8 cellular contexts compared by ENCODE assay signal in genomic region chr12:53501615-53502181, GRCh38. TPM values are rescaled to one million over a fixed set of nuclear protein-coding genes. Genes with fewer than 3 reads are reported as not detected.
DNase-seq lines count a peak whose midpoint lies in the region; ATAC-seq, FAIRE-seq and TF ChIP-seq lines count a peak whose summit lies in the region.

No MANE protein-coding gene starts in this region.

- H3K4ac ChIP-seq in IMR-90 (ENCODE audit: low read depth, low read length): peak overlapping the region; percentile 98

- no peak overlapping the region for H2BK20ac ChIP-seq in IMR-90 (ENCODE audit: low read depth, low read length)

- H2AFZ ChIP-seq in ACC112 (ENCODE audit: low read length, unreplicated experiment) (peak overlapping the region; percentile 55), IMR-90 (replicated peaks; ENCODE audit: low read length, poor library complexity) (peak overlapping the region; percentile 100)

- DNase-seq in IMR-90 (no peak), bronchial epithelial cell (ENCODE audit: low read depth) (no peak), A172 (ENCODE audit: low spot score) (no peak)
- DNase-seq in activated CD8-positive, alpha-beta memory T cell treated with anti-CD3 and anti-CD28 coated beads, Interleukin-2, amount 50 U/mL, for 4 hours: no peak

- H3K18ac ChIP-seq in IMR-90 (ENCODE audit: low read depth, low read length): peak overlapping the region; percentile 26

- H3K27me3 ChIP-seq in ACC112 (ENCODE audit: insufficient read depth, low read length) (no peaks in the 10 kb centered on the region), IMR-90 (ENCODE audit: control insufficient read depth, insufficient read depth, low read length) (no peaks in the 10 kb centered on the region), bronchial epithelial cell (ENCODE audit: control insufficient read depth, insufficient read depth, low read length) (no peaks in the 10 kb centered on the region), muscle layer of colon (ENCODE audit: control insufficient read depth in 1 of 2, insufficient read depth in 2 of 2, low read length in 2 of 2) (no peaks in the 10 kb centered on the region)

- CTCF ChIA-PET in IMR-90 (lab: Yijun Ruan, JAX): interaction anchor here (1.1 kb wide), 1 partner anchor 10 kb away, joined by 3 read pairs; no protein-coding TSS in a partner anchor

- 80% methylated on average over 1 of the region's 10 CpGs; no CpG with 5 or more reads in 1 of the 2 experiments for WGBS in IMR-90 (ENCODE audit: extremely low coverage in 2 of 2, insufficient read length in 1 of 2), 2 experiments

- peaks cover 27 to 74% of the 10 kb centered on the region in 2 experiments; a peak in 3 of 4 replicates for H3K79me1 ChIP-seq in IMR-90 (ENCODE audit: low read depth in 1 of 2, low read length in 2 of 2)

- POLR2A ChIA-PET in IMR-90 (lab: Charles Lee; ENCODE audit: unreplicated experiment): no interaction called here

- H3K9ac ChIP-seq in IMR-90 (ENCODE audit: low read depth, low read length) (peak overlapping the region; percentile 89), muscle layer of colon (ENCODE audit: low read length) (no peak overlapping the region)

- dilution Hi-C loops in IMR-90 (cut with HindIII; ENCODE audit: low sequenced_read_pairs, unreplicated experiment): no loop called here

- TF ChIP-seq CTCF in IMR-90 (conservative IDR thresholded peaks at IDR 0.05; ENCODE audit: low read depth, low read length) (no peak), bronchial epithelial cell (IDR thresholded peaks at IDR 0.05; ENCODE audit: insufficient read depth, low read length, severe bottlenecking) (no peak)

- H3K27ac ChIP-seq in ACC112 (ENCODE audit: low read depth, low read length) (peak overlapping the region; percentile 83), IMR-90 (ENCODE audit: insufficient read depth, low read length) (peak overlapping the region; percentile 96), muscle layer of colon (ENCODE audit: low read depth, low read length) (peak overlapping the region; percentile 98)

- H2BK15ac ChIP-seq in IMR-90 (ENCODE audit: low read depth, low read length): peak overlapping the region; percentile 7; the same call in 2 of the 3 replicates

- H3K9me1 ChIP-seq in IMR-90 (ENCODE audit: insufficient read depth, low read length): peaks cover 27% of the 10 kb centered on the region

- peak overlapping the region; percentile 96 for H2BK5ac ChIP-seq in IMR-90 (ENCODE audit: low read depth, low read length, poor library complexity, severe bottlenecking)

- H4K5ac ChIP-seq in IMR-90 (ENCODE audit: low read depth, low read length): peak overlapping the region; percentile 98

- H3K4me1 ChIP-seq in ACC112 (ENCODE audit: control insufficient read depth, insufficient read depth, low read length, unreplicated experiment) (peaks cover 58% of the 10 kb centered on the region), IMR-90 (ENCODE audit: control insufficient read depth, insufficient read depth, low read length) (peaks cover 11% of the 10 kb centered on the region), muscle layer of colon (ENCODE audit: insufficient read depth, low read length) (peaks cover 28% of the 10 kb centered on the region)

- H4K8ac ChIP-seq in IMR-90 (ENCODE audit: low read depth in 2 of 2, low read length in 2 of 2): peak overlapping the region; percentile 97 to 100

- H4K20me1 ChIP-seq in IMR-90 (ENCODE audit: insufficient read depth, low read length): peaks cover 3% of the 10 kb centered on the region

- H3K9me3 ChIP-seq in IMR-90 (ENCODE audit: control insufficient read depth, insufficient read depth, low read length): no peaks in the 10 kb centered on the region
- no peaks in the 10 kb centered on the region for H3K9me3 ChIP-seq in muscle layer of colon (ENCODE audit: low read length)

- no peak for TF ChIP-seq POLR2A in IMR-90 (IDR thresholded peaks at IDR 0.05; ENCODE audit: low read depth, low read length)

- no peak for FAIRE-seq in bronchial epithelial cell (lab: Jason Lieb, UNC)

- intact Hi-C loops in IMR-90 (cut with micrococcal nuclease): loop anchor here (2.0 to 5.0 kb wide), 2 partner anchors 49 to 181 kb away; partner anchors contain the start of genes AAAS and PCBP2

- H2BK120ac ChIP-seq in IMR-90 (ENCODE audit: low read depth, low read length): peak overlapping the region; percentile 35

- peak overlapping the region; percentile 75 for H3K56ac ChIP-seq in IMR-90 (ENCODE audit: extremely low read depth, insufficient read depth, low read length)

- no peak for TF ChIP-seq RAD21 in IMR-90 (IDR thresholded peaks at IDR 0.05; ENCODE audit: low read length)

- ATAC-seq in IMR-90 (ENCODE audit: low read depth) (no peak), GM18873 (IDR thresholded peaks at IDR 0.05; ENCODE audit: low FRiP score, unreplicated experiment) (no peak), HG03108 (IDR thresholded peaks at IDR 0.05; ENCODE audit: unreplicated experiment) (no peak)

- H4K91ac ChIP-seq in IMR-90 (ENCODE audit: insufficient read depth, low read depth, low read length): peak overlapping the region; percentile 98

- peaks cover 5% of the 10 kb centered on the region; the same call in 1 of the 2 replicates for H3K36me3 ChIP-seq in ACC112 (ENCODE audit: insufficient read depth, low read length)
- peaks cover 23% of the 10 kb centered on the region for H3K36me3 ChIP-seq in IMR-90 (ENCODE audit: control insufficient read depth, insufficient read depth, low read length)
- peaks cover 12% of the 10 kb centered on the region for H3K36me3 ChIP-seq in bronchial epithelial cell (ENCODE audit: control insufficient read depth, insufficient read depth, low read length)
- H3K36me3 ChIP-seq in muscle layer of colon (ENCODE audit: insufficient read depth, low read length): peaks cover 13% of the 10 kb centered on the region

- peaks cover 37% of the 10 kb centered on the region for H3K79me2 ChIP-seq in ACC112 (ENCODE audit: control insufficient read depth, insufficient read depth, low read length, unreplicated experiment)

- peak overlapping the region; percentile 92 for H2AK9ac ChIP-seq in IMR-90 (replicated peaks; ENCODE audit: low read depth, low read length, poor library complexity)

- H3K4me3 ChIP-seq in ACC112 (ENCODE audit: low read depth, low read length) (peak overlapping the region; percentile 80), IMR-90 (ENCODE audit: insufficient read depth, low read depth, low read length) (peak overlapping the region; percentile 76), bronchial epithelial cell (ENCODE audit: low read depth, low read length) (peak overlapping the region; percentile 70), muscle layer of colon (ENCODE audit: low read depth in 1 of 2, low read length in 2 of 2) (peak overlapping the region; percentile 48 to 63)

- H3K14ac ChIP-seq in IMR-90 (replicated peaks; ENCODE audit: low read depth, low read length): peak overlapping the region; percentile 93

- in situ Hi-C loops in IMR-90 (cut with MboI; ENCODE audit: low sequenced_read_pairs): loop anchor here (10.0 kb wide), 1 partner anchor 177 kb away; the partner anchor contains the start of gene AAAS

- H3K4me2 ChIP-seq in IMR-90 (ENCODE audit: low read depth, low read length): peak overlapping the region; percentile 90

- H3K23ac ChIP-seq in IMR-90 (ENCODE audit: low read depth, low read length): peak overlapping the region; percentile 70; the same call in 1 of the 2 replicates

- H2AK5ac ChIP-seq in IMR-90 (ENCODE audit: low read depth, low read length): peak overlapping the region; percentile 93

- no TSS peak for BruUV-seq in IMR-90 (replicated peaks; lab: Mats Ljungman, UMichigan)

TF ChIP-seq in IMR-90, 13 proteins besides CTCF, POLR2A, EP300 and RAD21 (continues in another document):
- TF ChIP-seq CHD1 (IDR thresholded peaks at IDR 0.05; ENCODE audit: low read depth, low read length): no peak
- no peak for TF ChIP-seq FOS (IDR thresholded peaks at IDR 0.05; ENCODE audit: low read depth, low read length)
- TF ChIP-seq MAFK (IDR thresholded peaks at IDR 0.05; ENCODE audit: low read depth, low read length): no peak
- no peak for TF ChIP-seq SMC3 (IDR thresholded peaks at IDR 0.05; ENCODE audit: low read depth, low read length)
- TF ChIP-seq RFX5 (IDR thresholded peaks at IDR 0.05; ENCODE audit: low read depth, low read length): no peak
- TF ChIP-seq NFE2L2 (IDR thresholded peaks at IDR 0.05; ENCODE audit: low read depth, low read length): no peak
- no peak for TF ChIP-seq BHLHE40 (IDR thresholded peaks at IDR 0.05; ENCODE audit: low read depth, low read length)
- TF ChIP-seq MAZ (IDR thresholded peaks at IDR 0.05; ENCODE audit: borderline replicate concordance, low read depth, low read length): no peak
- no peak for TF ChIP-seq RCOR1 (IDR thresholded peaks at IDR 0.05; ENCODE audit: insufficient replicate concordance, low read length)
- no peak for TF ChIP-seq MXI1 (IDR thresholded peaks at IDR 0.05; ENCODE audit: borderline replicate concordance, low read depth, low read length)
- no peak for TF ChIP-seq CEBPB (IDR thresholded peaks at IDR 0.05; ENCODE audit: low read depth, low read length)

RNA-seq across cellular contexts. Expression of gene TARBP2, which starts 0.6 kb away (rescaled TPM):
- total RNA-seq in IMR-90 (2012; rRNA removed): 27.4 and 27.8 TPM in 2 replicates
- 46.1 and 49.6 TPM in 2 replicates for polyA plus RNA-seq in IMR-90 (2012; rRNA removed)
- 31.9 and 38.5 TPM in 2 replicates for polyA plus RNA-seq in IMR-90 (2012; cell fraction: cytosol; rRNA removed)
- 128 and 140 TPM in 2 replicates for polyA plus RNA-seq in IMR-90 (2012; cell fraction: nucleus; rRNA removed; ENCODE audit: low replicate concordance)
- total RNA-seq in bronchial epithelial cell: 27.6 and 32.4 TPM in 2 replicates
- 53.2 and 60.0 TPM in 2 replicates for total RNA-seq in A172 (2014; rRNA removed; shearing (Covaris generic))

RNA-seq across cellular contexts. Expression of gene MAP3K12, which starts 2.4 kb away (rescaled TPM):
- total RNA-seq in IMR-90 (2012; rRNA removed) (20.6 and 29.0 TPM in 2 replicates), bronchial epithelial cell (2.0 and 3.9 TPM in 2 replicates)
- polyA plus RNA-seq in IMR-90 (2012; rRNA removed): 48.6 and 52.5 TPM in 2 replicates
- 18.8 and 22.6 TPM in 2 replicates for polyA plus RNA-seq in IMR-90 (2012; cell fraction: cytosol; rRNA removed)
- 284 and 449 TPM in 2 replicates for polyA plus RNA-seq in IMR-90 (2012; cell fraction: nucleus; rRNA removed; ENCODE audit: low replicate concordance)
- 14.0 and 14.7 TPM in 2 replicates for total RNA-seq in A172 (2014; rRNA removed; shearing (Covaris generic))

RNA-seq across cellular contexts. Expression of gene NPFF, which starts 5.6 kb away (rescaled TPM):
- total RNA-seq in IMR-90 (2012; rRNA removed) (not detected in 2 replicates), bronchial epithelial cell (not detected in 2 replicates)
- not detected in 2 replicates for polyA plus RNA-seq in IMR-90 (2012; rRNA removed)
- not detected in 2 replicates for polyA plus RNA-seq in IMR-90 (2012; cell fraction: cytosol; rRNA removed)
- polyA plus RNA-seq in IMR-90 (2012; cell fraction: nucleus; rRNA removed; ENCODE audit: low replicate concordance): 0.87 TPM in 1 of 2 replicates, not detected in the other
- not detected in 2 replicates for total RNA-seq in A172 (2014; rRNA removed; shearing (Covaris generic))

RNA-seq across cellular contexts. Expression of gene PCBP2, which starts 49.8 kb away (rescaled TPM):
- 190 and 198 TPM in 2 replicates for total RNA-seq in IMR-90 (2012; rRNA removed)
- 409 and 586 TPM in 2 replicates for polyA plus RNA-seq in IMR-90 (2012; rRNA removed)
- polyA plus RNA-seq in IMR-90 (2012; cell fraction: cytosol; rRNA removed): 248 and 496 TPM in 2 replicates
- 390 and 761 TPM in 2 replicates for polyA plus RNA-seq in IMR-90 (2012; cell fraction: nucleus; rRNA removed; ENCODE audit: low replicate concordance)
- 128 and 133 TPM in 2 replicates for total RNA-seq in bronchial epithelial cell
- 107 and 137 TPM in 2 replicates for total RNA-seq in A172 (2014; rRNA removed; shearing (Covaris generic))
